28 cellular contexts compared by ENCODE assay signal in genomic region chr4:159043861-159044260, GRCh38.
"Had no signal": no experiment of that assay in that cellular context is flagged by ENCODE, and none has a peak within 500 bp of the region (broad histone marks: within the 10 kb centered on the region; RNA-seq: fewer than 3 reads in every experiment).

No MANE protein-coding gene starts in this region.

- H3K79me2 ChIP-seq: hepatocyte had no signal

- H3K27ac Mint-ChIP-seq: dendritic cell treated with granulocyte-macrophage colony-stimulating factor and Interleukin-4, amounts not matched to agents 40 ng/mL and 50 ng/mL, for 4 days; effector memory CD8-positive, alpha-beta T cell; endodermal cell had no signal

- DNase-seq: colonic mucosa; cortex of kidney; dermis blood vessel endothelial cell; dorsolateral prefrontal cortex; effector CD4-positive, alpha-beta T cell; effector CD8-positive, alpha-beta T cell; effector memory CD4-positive, alpha-beta T cell; effector memory CD8-positive, alpha-beta T cell; endodermal cell; esophagus squamous epithelium; foreskin fibroblast; foreskin keratinocyte; foreskin melanocyte; gastrocnemius medialis; glutamatergic neuron; head of caudate nucleus; heart left ventricle; heart right ventricle had no signal

- ATAC-seq: effector memory CD8-positive, alpha-beta T cell; esophagus mucosa; foreskin keratinocyte; gastrocnemius medialis; gastroesophageal sphincter; heart left ventricle; heart right ventricle had no signal

- H3K27ac ChIP-seq: colonic mucosa, coronary artery, dorsolateral prefrontal cortex, epithelial cell of prostate, esophagus muscularis mucosa, esophagus squamous epithelium, foreskin keratinocyte, gastrocnemius medialis, gastroesophageal sphincter, heart left ventricle, heart right ventricle, hepatocyte had no signal

- FAIRE-seq: endometrium, endothelial cell of umbilical vein, frontal cortex had no signal

- H3K27me3 ChIP-seq: colonic mucosa, esophagus muscularis mucosa, esophagus squamous epithelium, gastrocnemius medialis, gastroesophageal sphincter, heart left ventricle, heart right ventricle had no signal

- H3K9me3 Mint-ChIP-seq: dendritic cell treated with granulocyte-macrophage colony-stimulating factor and Interleukin-4, amounts not matched to agents 40 ng/mL and 50 ng/mL, for 4 days; effector memory CD8-positive, alpha-beta T cell; endodermal cell had no signal

- H3K4me2 ChIP-seq: hepatocyte had no signal

- H2AFZ ChIP-seq: hepatocyte had no signal

- H3K4me3 Mint-ChIP-seq: dendritic cell treated with granulocyte-macrophage colony-stimulating factor and Interleukin-4, amounts not matched to agents 40 ng/mL and 50 ng/mL, for 4 days; effector memory CD8-positive, alpha-beta T cell; endodermal cell had no signal

- H3K4me3 ChIP-seq: colonic mucosa, coronary artery, dorsolateral prefrontal cortex, esophagus muscularis mucosa, esophagus squamous epithelium, gastrocnemius medialis, gastroesophageal sphincter, heart left ventricle, heart right ventricle, hepatocyte had no signal

- H3K36me3 ChIP-seq: colonic mucosa, esophagus muscularis mucosa, esophagus squamous epithelium, gastrocnemius medialis, gastroesophageal sphincter, heart left ventricle, heart right ventricle had no signal

- H3K9me3 ChIP-seq: colonic mucosa, esophagus muscularis mucosa, esophagus squamous epithelium, gastrocnemius medialis, gastroesophageal sphincter, heart left ventricle, heart right ventricle had no signal

- H3K4me1 ChIP-seq: colonic mucosa, foreskin keratinocyte had no signal
